Comparison of ENCODE assay signal across 1 cellular context in genomic region chr11:124759268-124760204, GRCh38.
A peak's percentile ranks its signal among the peaks of the same experiment; 100 is the strongest.
TF ChIP-seq lines count a peak whose summit lies in the region.

No MANE protein-coding gene starts in this region.

TF ChIP-seq in HepG2, 621 proteins besides CTCF, POLR2A, EP300 and RAD21 (continues in another document):
- TF ChIP-seq THAP11 (CRISPR knock-in tag; IDR thresholded peaks at IDR 0.05) (peak; percentile 27), ZNF235 (CRISPR knock-in tag; IDR thresholded peaks at IDR 0.05; ENCODE audit: borderline replicate concordance) (0 out of 2 replicates have a peak, but pooled peaks have one; percentile 34), ZBTB33 (CRISPR knock-in tag; IDR thresholded peaks at IDR 0.05) (peak; percentile 8; the same call in 1 of the 2 replicates), RFXANK (CRISPR knock-in tag; IDR thresholded peaks at IDR 0.05) (no peak), TFDP2 (CRISPR knock-in tag; IDR thresholded peaks at IDR 0.05) (peak; percentile 55; the same call in 1 of the 2 replicates), CREBL2 (CRISPR knock-in tag; IDR thresholded peaks at IDR 0.05; ENCODE audit: borderline replicate concordance) (peak; percentile 59; the same call in 1 of the 2 replicates), ZNF557 (CRISPR knock-in tag; IDR thresholded peaks at IDR 0.05) (0 out of 2 replicates have a peak, but pooled peaks have one; percentile 53), MXD1 (CRISPR knock-in tag; IDR thresholded peaks at IDR 0.05) (peak; percentile 79; the same call in 1 of the 2 replicates), ZNF296 (CRISPR knock-in tag; conservative IDR thresholded peaks at IDR 0.05) (peak; percentile 70; the same call in 1 of the 2 replicates), ZNF253 (CRISPR knock-in tag; IDR thresholded peaks at IDR 0.05; ENCODE audit: borderline replicate concordance) (0 out of 2 replicates have a peak, but pooled peaks have one; percentile 42), ZNF567 (CRISPR knock-in tag; IDR thresholded peaks at IDR 0.05; ENCODE audit: borderline replicate concordance) (no peak), CERS6 (CRISPR knock-in tag; IDR thresholded peaks at IDR 0.05) (0 out of 2 replicates have a peak, but pooled peaks have one; percentile 65), ZSCAN29 (CRISPR knock-in tag; conservative IDR thresholded peaks at IDR 0.05) (no peak), ZFY (CRISPR knock-in tag; IDR thresholded peaks at IDR 0.05) (peak; percentile 83), KAT2B (IDR thresholded peaks at IDR 0.05; ENCODE audit: borderline replicate concordance, low read depth, low read length) (no peak), ETV5 (CRISPR knock-in tag; IDR thresholded peaks at IDR 0.05; ENCODE audit: borderline replicate concordance) (peak; percentile 45), ZNF670 (CRISPR knock-in tag; IDR thresholded peaks at IDR 0.05; ENCODE audit: borderline replicate concordance) (0 out of 2 replicates have a peak, but pooled peaks have one; percentile 61), ZFX (CRISPR knock-in tag; IDR thresholded peaks at IDR 0.05; ENCODE audit: low read depth) (peak; percentile 80), GPN1 (CRISPR knock-in tag; IDR thresholded peaks at IDR 0.05; ENCODE audit: borderline replicate concordance) (0 out of 2 replicates have a peak, but pooled peaks have one; percentile 27), TFE3 (CRISPR knock-in tag; IDR thresholded peaks at IDR 0.05) (peak; percentile 65; the same call in 1 of the 2 replicates), ZNF512B (CRISPR knock-in tag; IDR thresholded peaks at IDR 0.05; ENCODE audit: borderline replicate concordance) (0 out of 2 replicates have a peak, but pooled peaks have one; percentile 50), ARHGAP35 (CRISPR knock-in tag; IDR thresholded peaks at IDR 0.05; ENCODE audit: borderline replicate concordance) (peak; percentile 86; the same call in 1 of the 2 replicates), ZNF766 (CRISPR knock-in tag; IDR thresholded peaks at IDR 0.05; ENCODE audit: borderline replicate concordance) (0 out of 2 replicates have a peak, but pooled peaks have one; percentile 59), ZNF12 (CRISPR knock-in tag; IDR thresholded peaks at IDR 0.05) (0 out of 2 replicates have a peak, but pooled peaks have one; percentile 33), HDAC1 (CRISPR knock-in tag; IDR thresholded peaks at IDR 0.05) (0 out of 2 replicates have a peak, but pooled peaks have one; percentile 29), MXD3 (CRISPR knock-in tag; IDR thresholded peaks at IDR 0.05) (peak; percentile 94), ZNF367 (CRISPR knock-in tag; IDR thresholded peaks at IDR 0.05; ENCODE audit: borderline replicate concordance) (peak; percentile 47; the same call in 1 of the 2 replicates), ZBTB42 (CRISPR knock-in tag; IDR thresholded peaks at IDR 0.05) (0 out of 2 replicates have a peak, but pooled peaks have one; percentile 71), KLF12 (CRISPR knock-in tag; IDR thresholded peaks at IDR 0.05; ENCODE audit: borderline replicate concordance) (no peak), ZNF7 (CRISPR knock-in tag; IDR thresholded peaks at IDR 0.05) (peak; percentile 34; the same call in 1 of the 2 replicates), ZNF709 (CRISPR knock-in tag; IDR thresholded peaks at IDR 0.05) (peak; percentile 62; the same call in 1 of the 2 replicates), TEAD3 (CRISPR knock-in tag; optimal IDR thresholded peaks at IDR 0.05; ENCODE audit: borderline replicate concordance) (peak; percentile 9), ZNF530 (CRISPR knock-in tag; IDR thresholded peaks at IDR 0.05; ENCODE audit: low read depth) (no peak), ZXDC (CRISPR knock-in tag; IDR thresholded peaks at IDR 0.05) (peak; percentile 65; the same call in 1 of the 2 replicates), SNAPC4 (CRISPR knock-in tag; IDR thresholded peaks at IDR 0.05) (no peak), HIVEP1 (CRISPR knock-in tag; IDR thresholded peaks at IDR 0.05) (peak; percentile 42; the same call in 1 of the 2 replicates), FUBP1 (CRISPR knock-in tag; IDR thresholded peaks at IDR 0.05; ENCODE audit: borderline replicate concordance) (no peak), ZNF891 (CRISPR knock-in tag; IDR thresholded peaks at IDR 0.05) (peak; percentile 74; the same call in 1 of the 2 replicates)
